8 cellular contexts compared by ENCODE assay signal in the genomic region with DNA sequence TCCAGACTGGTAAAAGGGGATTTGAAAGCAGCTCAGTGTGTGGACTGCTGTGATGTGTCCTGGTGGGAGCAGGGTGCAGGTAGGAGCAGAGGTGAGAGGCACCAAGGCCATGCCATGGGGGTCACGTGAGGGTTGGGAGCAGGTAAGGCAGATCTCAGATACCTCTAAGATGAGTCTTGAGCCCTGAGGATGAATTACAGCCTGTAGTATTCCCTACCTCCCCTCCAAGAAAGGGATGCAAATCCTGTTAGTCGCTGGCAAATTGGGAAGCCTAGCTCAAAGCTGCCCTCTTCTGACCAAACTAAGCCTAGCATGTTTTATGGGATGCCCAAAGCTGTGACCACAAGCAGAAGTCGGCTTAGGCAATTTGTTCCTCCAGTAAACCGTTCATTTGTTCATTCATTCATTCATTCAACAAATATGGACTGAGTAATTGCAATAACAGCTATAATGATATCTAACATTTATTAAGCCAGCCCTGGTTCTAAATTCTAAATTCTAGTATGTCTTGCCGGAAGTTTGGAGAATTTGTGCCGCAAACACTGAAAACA. TPM values are rescaled to one million over a fixed set of nuclear protein-coding genes. Genes with fewer than 3 reads are reported as not detected.
A peak's percentile ranks its signal among the peaks of the same experiment; 100 is the strongest.
DNase-seq lines count a peak whose midpoint lies in the region; ATAC-seq, FAIRE-seq and TF ChIP-seq lines count a peak whose summit lies in the region.

No MANE protein-coding gene starts in this region.

- TF ChIP-seq EP300 in gastroesophageal sphincter (IDR thresholded peaks at IDR 0.05): no peak

- H3K4me1 ChIP-seq in KMS-11 (ENCODE audit: low read depth, poor library complexity, severe bottlenecking): peaks cover 28% of the 10 kb centered on the region
- H3K4me1 ChIP-seq in gastroesophageal sphincter: peaks cover 0 to 24% (median 5%) of the 10 kb centered on the region in 3 donors
- H3K4me1 ChIP-seq in osteoblast (ENCODE audit: insufficient read depth, low read length): peaks cover 15% of the 10 kb centered on the region

- TF ChIP-seq POLR2A in gastroesophageal sphincter (IDR thresholded peaks at IDR 0.05): no peak

- H3K27me3 ChIP-seq in KMS-11 (ENCODE audit: insufficient read depth, low read depth) (no peaks in the 10 kb centered on the region; the same call in 1 of the 2 replicates), gastroesophageal sphincter (peaks cover 25% of the 10 kb centered on the region), osteoblast (ENCODE audit: insufficient read depth, low read length) (peaks cover 23% of the 10 kb centered on the region)

- no peaks in the 10 kb centered on the region for H3K27me3 Mint-ChIP-seq in activated naive CD4-positive, alpha-beta T cell treated with anti-CD3 and anti-CD28 coated beads for 36 hours (ENCODE audit: low read depth)

- CTCF ChIA-PET in activated naive CD4-positive, alpha-beta T cell treated with anti-CD3 and anti-CD28 coated beads for 36 hours (lab: Charles Lee): interaction anchor here (0.6 to 23.5 kb wide), 33 partner anchors 10 to 266 kb away, joined by 3 to 948 read pairs (median 5); a partner anchor contains a TSS

- FAIRE-seq in RCC 7860 (lab: Jason Lieb, UNC): no peak

- H3K9me3 ChIP-seq in gastroesophageal sphincter (no peaks in the 10 kb centered on the region), osteoblast (ENCODE audit: low read depth, low read length) (no peaks in the 10 kb centered on the region)

- no peaks in the 10 kb centered on the region for H3K9me3 Mint-ChIP-seq in activated naive CD4-positive, alpha-beta T cell treated with anti-CD3 and anti-CD28 coated beads for 36 hours

- H3K79me2 ChIP-seq in KMS-11 (ENCODE audit: insufficient read depth, low read depth) (no peaks in the 10 kb centered on the region), osteoblast (ENCODE audit: insufficient read depth, low read length) (peaks cover 12% of the 10 kb centered on the region)

- peaks cover 21% of the 10 kb centered on the region for H3K4me1 Mint-ChIP-seq in activated naive CD4-positive, alpha-beta T cell treated with anti-CD3 and anti-CD28 coated beads for 36 hours (ENCODE audit: low read depth)

- intact Hi-C loops in activated naive CD4-positive, alpha-beta T cell treated with anti-CD3 and anti-CD28 coated beads for 36 hours (cut with micrococcal nuclease): loop anchor here (1.0 kb wide), 1 partner anchor 52 kb away; no protein-coding TSS in a partner anchor

- H2AFZ ChIP-seq in KMS-11 (ENCODE audit: low read depth): peak overlapping the region; percentile 5; the same call in 1 of the 2 replicates
- no peak overlapping the region for H2AFZ ChIP-seq in osteoblast (ENCODE audit: low read length)

- TF ChIP-seq CTCF in KMS-11 (conservative IDR thresholded peaks at IDR 0.05; ENCODE audit: low read depth, low read length): peak; percentile 93
- peak; percentile 61 to 86 (median 73) for TF ChIP-seq CTCF in gastroesophageal sphincter (IDR thresholded peaks at IDR 0.05)
- TF ChIP-seq CTCF in osteoblast (IDR thresholded peaks at IDR 0.05; ENCODE audit: extremely low read depth, low read depth, low read length): peak; percentile 71

- H3K27ac Mint-ChIP-seq in activated naive CD4-positive, alpha-beta T cell treated with anti-CD3 and anti-CD28 coated beads for 36 hours: no peak overlapping the region

- ATAC-seq in gastroesophageal sphincter: no peak
- no peak for ATAC-seq in HG03280 (IDR thresholded peaks at IDR 0.05; ENCODE audit: unreplicated experiment)

- H4K20me1 ChIP-seq in KMS-11 (ENCODE audit: insufficient read depth): no peaks in the 10 kb centered on the region
- no peaks in the 10 kb centered on the region for H4K20me1 ChIP-seq in osteoblast (ENCODE audit: insufficient read depth, low read length)

- H3K4me3 Mint-ChIP-seq in activated naive CD4-positive, alpha-beta T cell treated with anti-CD3 and anti-CD28 coated beads for 36 hours: no peak overlapping the region

- H3K36me3 ChIP-seq in KMS-11 (ENCODE audit: insufficient read depth) (no peaks in the 10 kb centered on the region), gastroesophageal sphincter (no peaks in the 10 kb centered on the region), osteoblast (ENCODE audit: insufficient read depth, low read length) (no peaks in the 10 kb centered on the region)

- DNase-seq in EH (ENCODE audit: low read depth) (peak; percentile 83), RCC 7860 (ENCODE audit: low spot score) (peak; percentile 76), osteoblast (ENCODE audit: insufficient read length, low spot score, missing footprints) (peak; percentile 88), amniotic stem cell (lab: John Stamatoyannopoulos, UW) (no peak)
- DNase-seq in activated naive CD4-positive, alpha-beta T cell treated with anti-CD3 and anti-CD28 coated beads for 36 hours: peak; percentile 80

- WGBS in gastroesophageal sphincter (ENCODE audit: low coverage in 1 of 2), 2 donors: 38 to 83% methylated on average over 1 to 5 of the region's 6 CpGs

- H3K9ac ChIP-seq in KMS-11: no peak overlapping the region

- H3K4me2 ChIP-seq in KMS-11 (peak overlapping the region; percentile 21), osteoblast (ENCODE audit: insufficient read depth, low read length) (no peak overlapping the region)

- H3K4me3 ChIP-seq in KMS-11 (IDR thresholded peaks at IDR 0.05; ENCODE audit: insufficient read depth, low read depth, low read length) (no peak overlapping the region), gastroesophageal sphincter (no peak overlapping the region), osteoblast (ENCODE audit: insufficient read depth, low read length) (no peak overlapping the region)

- H3K36me3 Mint-ChIP-seq in activated naive CD4-positive, alpha-beta T cell treated with anti-CD3 and anti-CD28 coated beads for 36 hours (ENCODE audit: low read depth): peaks cover 4% of the 10 kb centered on the region

- no peak overlapping the region for H3K27ac ChIP-seq in KMS-11
- H3K27ac ChIP-seq in gastroesophageal sphincter: no peak overlapping the region
- no peak overlapping the region for H3K27ac ChIP-seq in osteoblast (ENCODE audit: low read depth, low read length)

RNA-seq across cellular contexts. Expression of a gene that starts 3.9 kb away (rescaled TPM):
- 10 to 100 TPM; 11.2 to 12.2 TPM for total RNA-seq in activated naive CD4-positive, alpha-beta T cell treated with anti-CD3 and anti-CD28 coated beads for 36 hours
- total RNA-seq in gastroesophageal sphincter (1 to 10 TPM in 1 of 4 donors, under 1 TPM in 3; 0.67 to 1.1 (median 0.83) TPM), osteoblast (2.7 and 3.6 TPM in 2 replicates)

RNA-seq across cellular contexts. Expression of a gene that starts 31.3 kb away (rescaled TPM):
- not detected for total RNA-seq in activated naive CD4-positive, alpha-beta T cell treated with anti-CD3 and anti-CD28 coated beads for 36 hours
- total RNA-seq in gastroesophageal sphincter: under 1 TPM in 3 of 4 donors, not detected in 1; 0.16 to 0.40 (median 0.31) TPM
- not detected in 2 replicates for total RNA-seq in osteoblast
